18 cellular contexts compared by ENCODE assay signal in genomic region chr2:215878476-215879063, GRCh38.
A peak's percentile ranks its signal among the peaks of the same experiment; 100 is the strongest.
DNase-seq lines count a peak whose midpoint lies in the region; ATAC-seq, FAIRE-seq and TF ChIP-seq lines count a peak whose summit lies in the region.
"Had no signal": no experiment of that assay in that cellular context is flagged by ENCODE, and none has a peak within 500 bp of the region (broad histone marks: within the 10 kb centered on the region; RNA-seq: fewer than 3 reads in every experiment).

No MANE protein-coding gene starts in this region.

- no peak overlapping the region for H3K4me3 Mint-ChIP-seq in HFFc6
- H3K4me3 Mint-ChIP-seq: activated B cell treated with CpG ODN at 0.5 μM for 24 hours, neural progenitor cell, T-helper 17 cell had no signal

- no peaks in the 10 kb centered on the region for H3K79me2 ChIP-seq in GM12878 (ENCODE audit: control insufficient read depth, insufficient read depth, low read length)

- in situ Hi-C loops in GM12878 (cut with MboI): no loop called here

- H3K4me1 Mint-ChIP-seq in HFFc6 (ENCODE audit: low read depth): peaks cover 71% of the 10 kb centered on the region
- H3K4me1 Mint-ChIP-seq: activated B cell treated with CpG ODN at 0.5 μM for 24 hours, T-helper 17 cell had no signal

- SMC1A ChIA-PET in GM12878 (lab: Charles Lee; ENCODE audit: uncharacterized antibody, unreplicated experiment): interaction anchor here (0.8 to 11.2 kb wide), 5 partner anchors 11 to 74 kb away, joined by 3 to 185 read pairs (median 4); no protein-coding TSS in a partner anchor

- H3K4me1 ChIP-seq in GM12878 (ENCODE audit: control insufficient read depth, insufficient read depth, low read length) (peaks cover 10% of the 10 kb centered on the region), right atrium auricular region (no peaks in the 10 kb centered on the region)
- H3K4me1 ChIP-seq: heart left ventricle, neural progenitor cell had no signal

- ATAC-seq in GM12878: peak; percentile 49
- ATAC-seq: heart left ventricle, T-helper 17 cell had no signal

- WGBS in GM12878 (ENCODE audit: insufficient coverage, insufficient replicate concordance, low lambda C conversion rate, missing lambda C conversion rate): 66% methylated on average over 4 of the region's 4 CpGs

- no peak for FAIRE-seq in GM12878 (lab: Jason Lieb, UNC)
- FAIRE-seq: colon had no signal

- H3K9me3 ChIP-seq in GM12878 (replicated peaks; ENCODE audit: control insufficient read depth, insufficient read depth, low read length): 0 out of 3 replicates have a peak, but pooled peaks cover 2% of the 10 kb centered on the region
- peaks cover 0 to 6% of the 10 kb centered on the region in 2 donors for H3K9me3 ChIP-seq in right atrium auricular region

- H3K27me3 ChIP-seq in BJ (ENCODE audit: control insufficient read depth, insufficient read depth, low read length): no peaks in the 10 kb centered on the region
- H3K27me3 ChIP-seq in GM12878 (replicated peaks in 1 of 2; ENCODE audit: control insufficient read depth in 2 of 2, insufficient read depth in 2 of 2, low read length in 1 of 2): no peaks in the 10 kb centered on the region
- no peaks in the 10 kb centered on the region for H3K27me3 ChIP-seq in right atrium auricular region
- H3K27me3 ChIP-seq: heart left ventricle, neural progenitor cell had no signal

- no TSS peak for BruUV-seq in GM12878 (replicated peaks; lab: Mats Ljungman, UMichigan)

- H3K36me3 Mint-ChIP-seq in HFFc6 (ENCODE audit: low read depth): peaks cover 16% of the 10 kb centered on the region
- H3K36me3 Mint-ChIP-seq: neural progenitor cell had no signal

- no peak overlapping the region for H3K27ac ChIP-seq in GM12878 (ENCODE audit: control insufficient read depth, insufficient read depth)
- no peak overlapping the region for H3K27ac ChIP-seq in right atrium auricular region
- H3K27ac ChIP-seq: heart left ventricle, neural progenitor cell had no signal

- intact Hi-C loops in GM12878 (cut with micrococcal nuclease; ENCODE audit: unreplicated experiment): no loop called here

- no peaks in the 10 kb centered on the region for H3K9me3 Mint-ChIP-seq in HFFc6
- H3K9me3 Mint-ChIP-seq: activated B cell treated with CpG ODN at 0.5 μM for 24 hours had no signal

- no peaks in the 10 kb centered on the region for H3K27me3 Mint-ChIP-seq in HFFc6 (ENCODE audit: insufficient read depth)

- TF ChIP-seq RAD21 in GM12878 (IDR thresholded peaks at IDR 0.05; ENCODE audit: insufficient read depth, low read depth, low read length): no peak

- DNase-seq in BJ (ENCODE audit: low read depth) (peak; percentile 81), HFFc6 (peak; percentile 65), GM12878 (ENCODE audit: low read depth, low spot score) (no peak), iris pigment epithelial cell (ENCODE audit: low read depth) (peak; percentile 79), AML-193 (lab: John Stamatoyannopoulos, UW) (no peak), HK-2 (ENCODE audit: unreplicated experiment) (no peak), dermis blood vessel endothelial cell (no peak), right atrium auricular region (ENCODE audit: low spot score) (no peak)
- DNase-seq: activated B cell treated with CpG ODN at 0.5 μM for 24 hours, DMS 273 treated with DMSO at 0.1 percent for 48 hours, heart left ventricle, islet precursor cell, KG1, NCI-H1417 treated with DMSO at 0.1 percent for 48 hours, retina, T-helper 17 cell had no signal

- H3K4me3 ChIP-seq in BJ (ENCODE audit: low read depth, low read length): no peak overlapping the region
- no peak overlapping the region for H3K4me3 ChIP-seq in GM12878
- no peak overlapping the region for H3K4me3 ChIP-seq in right atrium auricular region
- H3K4me3 ChIP-seq: heart left ventricle, neural progenitor cell had no signal

- H3K36me3 ChIP-seq in BJ (ENCODE audit: control insufficient read depth, insufficient read depth, low read length) (no peaks in the 10 kb centered on the region), GM12878 (ENCODE audit: control insufficient read depth in 2 of 2, insufficient read depth in 2 of 2, low read length in 1 of 2) (no peaks in the 10 kb centered on the region), right atrium auricular region (no peaks in the 10 kb centered on the region)
- H3K36me3 ChIP-seq: heart left ventricle, neural progenitor cell had no signal

- no peak overlapping the region for H3K9ac ChIP-seq in GM12878 (ENCODE audit: control insufficient read depth, insufficient read depth, low read length)
- H3K9ac ChIP-seq: neural progenitor cell had no signal

- TF ChIP-seq CTCF in BJ (IDR thresholded peaks at IDR 0.05; ENCODE audit: insufficient read depth, low read depth, low read length) (no peak), HFFc6 (IDR thresholded peaks at IDR 0.05) (no peak), GM12878 (IDR thresholded peaks at IDR 0.05 in 2 of 3, conservative IDR thresholded peaks at IDR 0.05 in 1 of 3; ENCODE audit: control insufficient read depth in 2 of 3, extremely low read depth in 1 of 3, insufficient read depth in 1 of 3, low read depth in 3 of 3, low read length in 3 of 3) (no peak), right atrium auricular region (IDR thresholded peaks at IDR 0.05) (no peak)

- no peaks in the 10 kb centered on the region for H4K20me1 ChIP-seq in GM12878 (ENCODE audit: control insufficient read depth, insufficient read depth)

- no peak overlapping the region for H2AFZ ChIP-seq in GM12878 (ENCODE audit: control insufficient read depth, low read depth, low read length)
- H2AFZ ChIP-seq: neural progenitor cell had no signal

- POLR2A ChIA-PET in BJ (lab: Charles Lee): no interaction called here
- POLR2A ChIA-PET in GM12878 (lab: Charles Lee): interaction anchor here (2.3 kb wide), 1 partner anchor 35 kb away, joined by 8 read pairs; no protein-coding TSS in a partner anchor

- no peak for TF ChIP-seq POLR2A in GM12878 (IDR thresholded peaks at IDR 0.05; ENCODE audit: low read depth, low read length)

- RAD21 ChIA-PET in GM12878 (lab: Charles Lee; ENCODE audit: unreplicated experiment): interaction anchor here (3.9 to 7.0 kb wide), 2 partner anchors 35 to 38 kb away, joined by 28 to 76 read pairs; no protein-coding TSS in a partner anchor

- no peak overlapping the region for H3K4me2 ChIP-seq in GM12878 (ENCODE audit: control insufficient read depth, insufficient read depth)
- H3K4me2 ChIP-seq: neural progenitor cell had no signal

- H3K27ac Mint-ChIP-seq in HFFc6: peak overlapping the region; percentile 70
- H3K27ac Mint-ChIP-seq: activated B cell treated with CpG ODN at 0.5 μM for 24 hours, neural progenitor cell, T-helper 17 cell had no signal

- no peak for TF ChIP-seq EP300 in GM12878 (IDR thresholded peaks at IDR 0.05; ENCODE audit: borderline replicate concordance in 1 of 2, control insufficient read depth in 1 of 2, low read depth in 2 of 2, low read length in 2 of 2)

- CTCF ChIA-PET in BJ (lab: Yijun Ruan, JAX) (no interaction called here), GM12878 (lab: Yijun Ruan, JAX) (interaction anchor here (1.1 to 1.4 kb wide), 2 partner anchors 35 to 202 kb away, joined by 3 to 4 read pairs; no protein-coding TSS in a partner anchor)

TF ChIP-seq in GM12878, 131 proteins besides CTCF, POLR2A, EP300 and RAD21 (continues in another document):
- TF ChIP-seq, protein P1, sequence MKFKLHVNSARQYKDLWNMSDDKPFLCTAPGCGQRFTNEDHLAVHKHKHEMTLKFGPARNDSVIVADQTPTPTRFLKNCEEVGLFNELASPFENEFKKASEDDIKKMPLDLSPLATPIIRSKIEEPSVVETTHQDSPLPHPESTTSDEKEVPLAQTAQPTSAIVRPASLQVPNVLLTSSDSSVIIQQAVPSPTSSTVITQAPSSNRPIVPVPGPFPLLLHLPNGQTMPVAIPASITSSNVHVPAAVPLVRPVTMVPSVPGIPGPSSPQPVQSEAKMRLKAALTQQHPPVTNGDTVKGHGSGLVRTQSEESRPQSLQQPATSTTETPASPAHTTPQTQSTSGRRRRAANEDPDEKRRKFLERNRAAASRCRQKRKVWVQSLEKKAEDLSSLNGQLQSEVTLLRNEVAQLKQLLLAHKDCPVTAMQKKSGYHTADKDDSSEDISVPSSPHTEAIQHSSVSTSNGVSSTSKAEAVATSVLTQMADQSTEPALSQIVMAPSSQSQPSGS (IDR thresholded peaks at IDR 0.05; ENCODE audit: low read length): no peak
- no peak for TF ChIP-seq ASH2L (IDR thresholded peaks at IDR 0.05; ENCODE audit: borderline replicate concordance, low read depth)
- TF ChIP-seq SIN3A (IDR thresholded peaks at IDR 0.05; ENCODE audit: low read depth, low read length): no peak
- TF ChIP-seq BCL3 (IDR thresholded peaks at IDR 0.05; ENCODE audit: borderline replicate concordance, insufficient read depth, low read depth, low read length, poor library complexity, severe bottlenecking): no peak
- TF ChIP-seq MTA2 (IDR thresholded peaks at IDR 0.05; ENCODE audit: low read depth): 0 out of 2 replicates have a peak, but pooled peaks have one; percentile 16
- TF ChIP-seq RBBP5 (conservative IDR thresholded peaks at IDR 0.05): no peak

Comparison
In these comparisons a context has a peak if more than half of its experiments do, and no peak if none do; other contexts are left out.
1. DNase-seq: peak in BJ (single experiment), HFFc6 (single experiment) and iris pigment epithelial cell (single experiment); none in GM12878 (single experiment), AML-193 (0 of 2), HK-2 (single experiment), dermis blood vessel endothelial cell (single experiment) and right atrium auricular region (single experiment).